ENCODE assay signal across 1 cellular context in the genomic region with DNA sequence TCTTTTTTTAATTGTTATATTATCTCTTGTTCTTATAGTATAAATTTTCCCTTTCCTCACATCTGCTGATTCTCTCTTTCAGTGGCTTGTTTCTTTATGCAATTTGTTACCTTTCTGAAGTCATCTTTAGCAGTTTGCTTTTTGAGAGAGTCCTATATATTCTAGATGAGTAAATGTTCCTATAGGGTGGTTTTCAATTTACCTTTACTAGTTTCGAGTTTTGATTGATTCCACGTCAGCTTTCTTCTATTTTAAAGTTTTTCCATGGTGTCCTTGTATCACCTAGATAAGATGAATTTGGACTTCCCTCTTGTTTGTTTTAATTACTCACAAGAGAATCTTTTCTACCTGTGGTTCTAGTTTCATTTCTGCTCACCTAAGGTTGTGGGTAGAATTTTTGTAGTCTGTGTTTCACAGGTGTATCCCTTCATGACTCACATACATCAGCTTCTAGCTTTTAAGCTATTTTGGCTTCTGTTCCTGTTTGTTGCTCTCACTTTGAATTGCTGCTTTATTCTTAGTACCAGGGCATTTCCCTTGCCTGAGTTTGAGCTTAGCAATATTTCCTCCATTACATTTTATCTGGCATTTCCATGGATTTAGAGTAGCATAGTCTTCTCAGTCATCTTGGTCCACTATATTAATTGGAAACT.
A peak's percentile ranks its signal among the peaks of the same experiment; 100 is the strongest.
TF ChIP-seq lines count a peak whose summit lies in the region.

No MANE protein-coding gene starts in this region.

TF ChIP-seq in GM12878, 131 proteins besides CTCF, POLR2A, EP300 and RAD21 (continued from another document):
- TF ChIP-seq TCF7 (IDR thresholded peaks at IDR 0.05; ENCODE audit: borderline replicate concordance), result peak; percentile 52; the same call in 1 of the 2 replicates
- TF ChIP-seq POU2F2 (IDR thresholded peaks at IDR 0.05; ENCODE audit: borderline replicate concordance, low read depth, low read length), result 0 out of 3 replicates have a peak, but pooled peaks have one; percentile 29
- TF ChIP-seq SPI1 (IDR thresholded peaks at IDR 0.05; ENCODE audit: borderline replicate concordance, insufficient read depth, low read depth, low read length), result peak; percentile 80
- TF ChIP-seq HCFC1 (IDR thresholded peaks at IDR 0.05; ENCODE audit: low read length), result no peak
- no peak for TF ChIP-seq YBX1 (IDR thresholded peaks at IDR 0.05)
- TF ChIP-seq SUPT20H (IDR thresholded peaks at IDR 0.05; ENCODE audit: borderline replicate concordance, control insufficient read depth, low read depth, low read length), result no peak
- peak; percentile 66; the same call in 1 of the 2 replicates for TF ChIP-seq CBFB (IDR thresholded peaks at IDR 0.05; ENCODE audit: low read depth)
- TF ChIP-seq, protein P1, sequence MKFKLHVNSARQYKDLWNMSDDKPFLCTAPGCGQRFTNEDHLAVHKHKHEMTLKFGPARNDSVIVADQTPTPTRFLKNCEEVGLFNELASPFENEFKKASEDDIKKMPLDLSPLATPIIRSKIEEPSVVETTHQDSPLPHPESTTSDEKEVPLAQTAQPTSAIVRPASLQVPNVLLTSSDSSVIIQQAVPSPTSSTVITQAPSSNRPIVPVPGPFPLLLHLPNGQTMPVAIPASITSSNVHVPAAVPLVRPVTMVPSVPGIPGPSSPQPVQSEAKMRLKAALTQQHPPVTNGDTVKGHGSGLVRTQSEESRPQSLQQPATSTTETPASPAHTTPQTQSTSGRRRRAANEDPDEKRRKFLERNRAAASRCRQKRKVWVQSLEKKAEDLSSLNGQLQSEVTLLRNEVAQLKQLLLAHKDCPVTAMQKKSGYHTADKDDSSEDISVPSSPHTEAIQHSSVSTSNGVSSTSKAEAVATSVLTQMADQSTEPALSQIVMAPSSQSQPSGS (IDR thresholded peaks at IDR 0.05; ENCODE audit: low read length), result peak; percentile 92
- TF ChIP-seq, protein P2, sequence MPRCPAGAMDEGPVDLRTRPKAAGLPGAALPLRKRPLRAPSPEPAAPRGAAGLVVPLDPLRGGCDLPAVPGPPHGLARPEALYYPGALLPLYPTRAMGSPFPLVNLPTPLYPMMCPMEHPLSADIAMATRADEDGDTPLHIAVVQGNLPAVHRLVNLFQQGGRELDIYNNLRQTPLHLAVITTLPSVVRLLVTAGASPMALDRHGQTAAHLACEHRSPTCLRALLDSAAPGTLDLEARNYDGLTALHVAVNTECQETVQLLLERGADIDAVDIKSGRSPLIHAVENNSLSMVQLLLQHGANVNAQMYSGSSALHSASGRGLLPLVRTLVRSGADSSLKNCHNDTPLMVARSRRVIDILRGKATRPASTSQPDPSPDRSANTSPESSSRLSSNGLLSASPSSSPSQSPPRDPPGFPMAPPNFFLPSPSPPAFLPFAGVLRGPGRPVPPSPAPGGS (IDR thresholded peaks at IDR 0.05; ENCODE audit: borderline replicate concordance, insufficient read depth, low read depth, low read length, poor library complexity, severe bottlenecking), result peak; percentile 89
- peak; percentile 57 for TF ChIP-seq ATF7 (IDR thresholded peaks at IDR 0.05; ENCODE audit: low read depth)
- TF ChIP-seq BCL11A (IDR thresholded peaks at IDR 0.05; ENCODE audit: low read depth, low read length), result peak; percentile 91
- no peak for TF ChIP-seq NR2F1 (conservative IDR thresholded peaks at IDR 0.05)
- no peak for TF ChIP-seq MYB (IDR thresholded peaks at IDR 0.05; ENCODE audit: borderline replicate concordance, low read depth, low read length)
- TF ChIP-seq IRF4 (IDR thresholded peaks at IDR 0.05; ENCODE audit: low read depth, low read length), result peak; percentile 94
- TF ChIP-seq CREB1 (IDR thresholded peaks at IDR 0.05; ENCODE audit: low read depth), result 0 out of 2 replicates have a peak, but pooled peaks have one; percentile 61
- peak; percentile 70 for TF ChIP-seq TCF12 (IDR thresholded peaks at IDR 0.05; ENCODE audit: low read depth, low read length)
- TF ChIP-seq MTA2 (IDR thresholded peaks at IDR 0.05; ENCODE audit: low read depth), result peak; percentile 71
- TF ChIP-seq JUNB (IDR thresholded peaks at IDR 0.05), result peak; percentile 99
- TF ChIP-seq PML (IDR thresholded peaks at IDR 0.05; ENCODE audit: low read length), result no peak; the same call in 1 of the 2 replicates
- peak; percentile 90 for TF ChIP-seq MEF2B (IDR thresholded peaks at IDR 0.05; ENCODE audit: partially characterized antibody, poor library complexity, severe bottlenecking)
- TF ChIP-seq NFIC (IDR thresholded peaks at IDR 0.05; ENCODE audit: low read depth, low read length), result peak; percentile 99
- TF ChIP-seq, protein P3, sequence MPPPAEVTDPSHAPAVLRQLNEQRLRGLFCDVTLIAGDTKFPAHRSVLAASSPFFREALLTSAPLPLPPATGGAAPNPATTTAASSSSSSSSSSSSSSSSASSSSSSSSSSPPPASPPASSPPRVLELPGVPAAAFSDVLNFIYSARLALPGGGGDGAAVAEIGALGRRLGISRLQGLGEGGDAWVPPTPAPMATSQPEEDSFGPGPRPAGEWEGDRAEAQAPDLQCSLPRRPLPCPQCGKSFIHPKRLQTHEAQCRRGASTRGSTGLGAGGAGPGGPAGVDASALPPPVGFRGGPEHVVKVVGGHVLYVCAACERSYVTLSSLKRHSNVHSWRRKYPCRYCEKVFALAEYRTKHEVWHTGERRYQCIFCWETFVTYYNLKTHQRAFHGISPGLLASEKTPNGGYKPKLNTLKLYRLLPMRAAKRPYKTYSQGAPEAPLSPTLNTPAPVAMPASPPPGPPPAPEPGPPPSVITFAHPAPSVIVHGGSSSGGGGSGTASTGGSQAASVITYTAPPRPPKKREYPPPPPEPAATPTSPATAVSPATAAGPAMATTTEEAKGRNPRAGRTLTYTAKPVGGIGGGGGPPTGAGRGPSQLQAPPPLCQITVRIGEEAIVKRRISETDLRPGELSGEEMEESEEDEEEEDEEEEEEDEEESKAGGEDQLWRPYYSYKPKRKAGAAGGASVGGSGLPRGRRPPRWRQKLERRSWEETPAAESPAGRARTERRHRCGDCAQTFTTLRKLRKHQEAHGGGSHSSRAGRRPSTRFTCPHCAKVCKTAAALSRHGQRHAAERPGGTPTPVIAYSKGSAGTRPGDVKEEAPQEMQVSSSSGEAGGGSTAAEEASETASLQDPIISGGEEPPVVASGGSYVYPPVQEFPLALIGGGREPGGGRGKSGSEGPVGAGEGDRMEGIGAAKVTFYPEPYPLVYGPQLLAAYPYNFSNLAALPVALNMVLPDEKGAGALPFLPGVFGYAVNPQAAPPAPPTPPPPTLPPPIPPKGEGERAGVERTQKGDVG (CRISPR knock-in tag; IDR thresholded peaks at IDR 0.05), result no peak
- TF ChIP-seq, protein P4, sequence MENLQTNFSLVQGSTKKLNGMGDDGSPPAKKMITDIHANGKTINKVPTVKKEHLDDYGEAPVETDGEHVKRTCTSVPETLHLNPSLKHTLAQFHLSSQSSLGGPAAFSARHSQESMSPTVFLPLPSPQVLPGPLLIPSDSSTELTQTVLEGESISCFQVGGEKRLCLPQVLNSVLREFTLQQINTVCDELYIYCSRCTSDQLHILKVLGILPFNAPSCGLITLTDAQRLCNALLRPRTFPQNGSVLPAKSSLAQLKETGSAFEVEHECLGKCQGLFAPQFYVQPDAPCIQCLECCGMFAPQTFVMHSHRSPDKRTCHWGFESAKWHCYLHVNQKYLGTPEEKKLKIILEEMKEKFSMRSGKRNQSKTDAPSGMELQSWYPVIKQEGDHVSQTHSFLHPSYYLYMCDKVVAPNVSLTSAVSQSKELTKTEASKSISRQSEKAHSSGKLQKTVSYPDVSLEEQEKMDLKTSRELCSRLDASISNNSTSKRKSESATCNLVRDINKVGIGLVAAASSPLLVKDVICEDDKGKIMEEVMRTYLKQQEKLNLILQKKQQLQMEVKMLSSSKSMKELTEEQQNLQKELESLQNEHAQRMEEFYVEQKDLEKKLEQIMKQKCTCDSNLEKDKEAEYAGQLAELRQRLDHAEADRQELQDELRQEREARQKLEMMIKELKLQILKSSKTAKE (IDR thresholded peaks at IDR 0.05; ENCODE audit: low read depth, poor library complexity, severe bottlenecking), result peak; percentile 80
- no peak for TF ChIP-seq SIN3A (IDR thresholded peaks at IDR 0.05; ENCODE audit: low read depth, low read length)
- TF ChIP-seq GABPA (IDR thresholded peaks at IDR 0.05; ENCODE audit: low read depth), result peak; percentile 65
- peak; percentile 99 for TF ChIP-seq MEF2A (IDR thresholded peaks at IDR 0.05; ENCODE audit: insufficient read depth, low read depth, low read length)
- TF ChIP-seq TBL1XR1 (IDR thresholded peaks at IDR 0.05; ENCODE audit: low read depth, low read length), result peak; percentile 82; the same call in 1 of the 2 replicates
- peak; percentile 57 for TF ChIP-seq SP1 (IDR thresholded peaks at IDR 0.05; ENCODE audit: low read depth, low read length)
- peak; percentile 70; the same call in 1 of the 2 replicates for TF ChIP-seq PAX5 (IDR thresholded peaks at IDR 0.05; ENCODE audit: borderline replicate concordance, low read depth, low read length)
- TF ChIP-seq TCF3 (IDR thresholded peaks at IDR 0.05; ENCODE audit: borderline replicate concordance, insufficient read depth, low read depth, low read length), result peak; percentile 59; the same call in 1 of the 2 replicates
- TF ChIP-seq ETV6 (conservative IDR thresholded peaks at IDR 0.05 in 1 of 2, IDR thresholded peaks at IDR 0.05 in 1 of 2; ENCODE audit: borderline replicate concordance in 1 of 2, low read depth in 1 of 2), result peak in 1 of 2 experiments; percentile 87; a peak in 1 of 4 replicates
- peak; percentile 90 for TF ChIP-seq EED (IDR thresholded peaks at IDR 0.05; ENCODE audit: low read depth)
- 0 out of 2 replicates have a peak, but pooled peaks have one; percentile 41 for TF ChIP-seq YY1 (IDR thresholded peaks at IDR 0.05; ENCODE audit: low read depth, low read length)
- peak in 1 of 2 experiments; percentile 83; a peak in 1 of 4 replicates for TF ChIP-seq CEBPB (IDR thresholded peaks at IDR 0.05; ENCODE audit: borderline replicate concordance in 1 of 2, low read depth in 2 of 2, low read length in 2 of 2)
- TF ChIP-seq TAF1 (IDR thresholded peaks at IDR 0.05; ENCODE audit: borderline replicate concordance, low read depth, low read length), result peak; percentile 48; the same call in 1 of the 2 replicates
- TF ChIP-seq, protein P5, sequence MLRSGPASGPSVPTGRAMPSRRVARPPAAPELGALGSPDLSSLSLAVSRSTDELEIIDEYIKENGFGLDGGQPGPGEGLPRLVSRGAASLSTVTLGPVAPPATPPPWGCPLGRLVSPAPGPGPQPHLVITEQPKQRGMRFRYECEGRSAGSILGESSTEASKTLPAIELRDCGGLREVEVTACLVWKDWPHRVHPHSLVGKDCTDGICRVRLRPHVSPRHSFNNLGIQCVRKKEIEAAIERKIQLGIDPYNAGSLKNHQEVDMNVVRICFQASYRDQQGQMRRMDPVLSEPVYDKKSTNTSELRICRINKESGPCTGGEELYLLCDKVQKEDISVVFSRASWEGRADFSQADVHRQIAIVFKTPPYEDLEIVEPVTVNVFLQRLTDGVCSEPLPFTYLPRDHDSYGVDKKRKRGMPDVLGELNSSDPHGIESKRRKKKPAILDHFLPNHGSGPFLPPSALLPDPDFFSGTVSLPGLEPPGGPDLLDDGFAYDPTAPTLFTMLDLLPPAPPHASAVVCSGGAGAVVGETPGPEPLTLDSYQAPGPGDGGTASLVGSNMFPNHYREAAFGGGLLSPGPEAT (IDR thresholded peaks at IDR 0.05; ENCODE audit: low read depth), result no peak
- no peak for TF ChIP-seq BMI1 (IDR thresholded peaks at IDR 0.05; ENCODE audit: borderline replicate concordance)
- TF ChIP-seq CREM (IDR thresholded peaks at IDR 0.05; ENCODE audit: low read depth), result peak; percentile 94
- peak; percentile 97 for TF ChIP-seq ZBED1 (IDR thresholded peaks at IDR 0.05; ENCODE audit: borderline replicate concordance)
- TF ChIP-seq FOXM1 (IDR thresholded peaks at IDR 0.05; ENCODE audit: low read depth, low read length), result peak; percentile 99
- peak; percentile 74 to 81 for TF ChIP-seq IKZF2 (IDR thresholded peaks at IDR 0.05)
- TF ChIP-seq RCOR1 (conservative IDR thresholded peaks at IDR 0.05; ENCODE audit: low read depth, low read length), result peak; percentile 87; the same call in 1 of the 2 replicates
- TF ChIP-seq EGR1 (IDR thresholded peaks at IDR 0.05; ENCODE audit: borderline replicate concordance in 1 of 2, low read depth in 2 of 2, low read length in 2 of 2), result no peak
- TF ChIP-seq SRF (IDR thresholded peaks at IDR 0.05; ENCODE audit: low read depth in 2 of 2, low read length in 2 of 2), result peak in 1 of 2 experiments; percentile 44; a peak in 1 of 4 replicates
- TF ChIP-seq, protein P6, sequence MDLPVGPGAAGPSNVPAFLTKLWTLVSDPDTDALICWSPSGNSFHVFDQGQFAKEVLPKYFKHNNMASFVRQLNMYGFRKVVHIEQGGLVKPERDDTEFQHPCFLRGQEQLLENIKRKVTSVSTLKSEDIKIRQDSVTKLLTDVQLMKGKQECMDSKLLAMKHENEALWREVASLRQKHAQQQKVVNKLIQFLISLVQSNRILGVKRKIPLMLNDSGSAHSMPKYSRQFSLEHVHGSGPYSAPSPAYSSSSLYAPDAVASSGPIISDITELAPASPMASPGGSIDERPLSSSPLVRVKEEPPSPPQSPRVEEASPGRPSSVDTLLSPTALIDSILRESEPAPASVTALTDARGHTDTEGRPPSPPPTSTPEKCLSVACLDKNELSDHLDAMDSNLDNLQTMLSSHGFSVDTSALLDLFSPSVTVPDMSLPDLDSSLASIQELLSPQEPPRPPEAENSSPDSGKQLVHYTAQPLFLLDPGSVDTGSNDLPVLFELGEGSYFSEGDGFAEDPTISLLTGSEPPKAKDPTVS (IDR thresholded peaks at IDR 0.05; ENCODE audit: low read depth, low read length), result no peak
- TF ChIP-seq RUNX3 (IDR thresholded peaks at IDR 0.05; ENCODE audit: low read length), result peak; percentile 98
- TF ChIP-seq, protein P7, sequence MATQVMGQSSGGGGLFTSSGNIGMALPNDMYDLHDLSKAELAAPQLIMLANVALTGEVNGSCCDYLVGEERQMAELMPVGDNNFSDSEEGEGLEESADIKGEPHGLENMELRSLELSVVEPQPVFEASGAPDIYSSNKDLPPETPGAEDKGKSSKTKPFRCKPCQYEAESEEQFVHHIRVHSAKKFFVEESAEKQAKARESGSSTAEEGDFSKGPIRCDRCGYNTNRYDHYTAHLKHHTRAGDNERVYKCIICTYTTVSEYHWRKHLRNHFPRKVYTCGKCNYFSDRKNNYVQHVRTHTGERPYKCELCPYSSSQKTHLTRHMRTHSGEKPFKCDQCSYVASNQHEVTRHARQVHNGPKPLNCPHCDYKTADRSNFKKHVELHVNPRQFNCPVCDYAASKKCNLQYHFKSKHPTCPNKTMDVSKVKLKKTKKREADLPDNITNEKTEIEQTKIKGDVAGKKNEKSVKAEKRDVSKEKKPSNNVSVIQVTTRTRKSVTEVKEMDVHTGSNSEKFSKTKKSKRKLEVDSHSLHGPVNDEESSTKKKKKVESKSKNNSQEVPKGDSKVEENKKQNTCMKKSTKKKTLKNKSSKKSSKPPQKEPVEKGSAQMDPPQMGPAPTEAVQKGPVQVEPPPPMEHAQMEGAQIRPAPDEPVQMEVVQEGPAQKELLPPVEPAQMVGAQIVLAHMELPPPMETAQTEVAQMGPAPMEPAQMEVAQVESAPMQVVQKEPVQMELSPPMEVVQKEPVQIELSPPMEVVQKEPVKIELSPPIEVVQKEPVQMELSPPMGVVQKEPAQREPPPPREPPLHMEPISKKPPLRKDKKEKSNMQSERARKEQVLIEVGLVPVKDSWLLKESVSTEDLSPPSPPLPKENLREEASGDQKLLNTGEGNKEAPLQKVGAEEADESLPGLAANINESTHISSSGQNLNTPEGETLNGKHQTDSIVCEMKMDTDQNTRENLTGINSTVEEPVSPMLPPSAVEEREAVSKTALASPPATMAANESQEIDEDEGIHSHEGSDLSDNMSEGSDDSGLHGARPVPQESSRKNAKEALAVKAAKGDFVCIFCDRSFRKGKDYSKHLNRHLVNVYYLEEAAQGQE (IDR thresholded peaks at IDR 0.05; ENCODE audit: low read depth, low read length), result no peak; the same call in 1 of the 2 replicates
TF ChIP-seq in GM12878: peak in this region for 37.
